In genomic region chr3:14497321-14497720, GRCh38 we compare ENCODE assay signal across 25 cellular contexts. TPM values are rescaled to one million over a fixed set of nuclear protein-coding genes. Genes with fewer than 3 reads are reported as not detected.
DNase-seq lines count a peak whose midpoint lies in the region; ATAC-seq, FAIRE-seq and TF ChIP-seq lines count a peak whose summit lies in the region.
"Had no signal": no experiment of that assay in that cellular context is flagged by ENCODE, and none has a peak within 500 bp of the region (broad histone marks: within the 10 kb centered on the region; RNA-seq: fewer than 3 reads in every experiment).

No MANE protein-coding gene starts in this region.

- peak overlapping the region; percentile 43 for H3K27ac Mint-ChIP-seq in nephron progenitor cell
- H3K27ac Mint-ChIP-seq: activated CD4-positive, alpha-beta T cell treated with anti-CD3 and anti-CD28 coated beads, Interleukin-2, amount 10 ng/mL, durations not matched to agents 7 days and 5 days; activated naive CD8-positive, alpha-beta T cell treated with anti-CD3 and anti-CD28 coated beads, Interleukin-2, amount 50 U/mL, for 24 hours had no signal

- no peak overlapping the region for H3K23ac ChIP-seq in IMR-90 (ENCODE audit: low read depth, low read length)

- no peak overlapping the region for H2BK120ac ChIP-seq in IMR-90 (ENCODE audit: low read depth, low read length)

- H2BK15ac ChIP-seq in IMR-90 (ENCODE audit: low read depth, low read length) = no peak overlapping the region

- H4K20me1 ChIP-seq in IMR-90 (ENCODE audit: insufficient read depth, low read length) = no peaks in the 10 kb centered on the region
- no peaks in the 10 kb centered on the region; the same call in 1 of the 2 replicates for H4K20me1 ChIP-seq in K562 (replicated peaks; ENCODE audit: control insufficient read depth, insufficient read depth, low read length)

- no peak overlapping the region for H2AK5ac ChIP-seq in IMR-90 (ENCODE audit: low read depth, low read length)

- in situ Hi-C loops in IMR-90 (cut with MboI; ENCODE audit: low sequenced_read_pairs) = no loop called here
- in situ Hi-C loops in K562 (cut with MboI) = no loop called here

- no peaks in the 10 kb centered on the region for H3K79me1 ChIP-seq in IMR-90 (ENCODE audit: low read depth in 1 of 2, low read length in 2 of 2)

- H3K4me2 ChIP-seq in IMR-90 (ENCODE audit: low read depth, low read length) (no peak overlapping the region), K562 (ENCODE audit: insufficient read depth, low read length) (peak overlapping the region; percentile 39)

- WGBS in IMR-90 (ENCODE audit: extremely low coverage in 2 of 2, insufficient read length in 1 of 2), 2 experiments = 47% methylated on average over 8 of the region's 10 CpGs; no CpG with 5 or more reads in 1 of the 2 experiments
- 11% methylated on average over 10 of the region's 10 CpGs for WGBS in K562 (ENCODE audit: insufficient coverage, low coverage, missing lambda C conversion rate)

- H3K4me3 Mint-ChIP-seq in nephron progenitor cell = no peak overlapping the region
- H3K4me3 Mint-ChIP-seq: activated CD4-positive, alpha-beta T cell treated with anti-CD3 and anti-CD28 coated beads, Interleukin-2, amount 10 ng/mL, durations not matched to agents 7 days and 5 days; activated naive CD8-positive, alpha-beta T cell treated with anti-CD3 and anti-CD28 coated beads, Interleukin-2, amount 50 U/mL, for 24 hours had no signal

- H3K36me3 ChIP-seq in IMR-90 (ENCODE audit: control insufficient read depth, insufficient read depth, low read length) (no peaks in the 10 kb centered on the region), K562 (ENCODE audit: control insufficient read depth, insufficient read depth, low read length) (no peaks in the 10 kb centered on the region)
- H3K36me3 ChIP-seq: lower lobe of right lung had no signal

- H3K27me3 ChIP-seq in IMR-90 (ENCODE audit: control insufficient read depth, insufficient read depth, low read length) (peaks cover 8% of the 10 kb centered on the region), K562 (ENCODE audit: control insufficient read depth in 2 of 2, insufficient read depth in 2 of 2, low read length in 2 of 2) (peaks cover 0 to 14% of the 10 kb centered on the region in 2 experiments; a peak in 2 of 5 replicates)
- H3K27me3 ChIP-seq: body of pancreas had no signal

- no peak overlapping the region for H2BK5ac ChIP-seq in IMR-90 (ENCODE audit: low read depth, low read length, poor library complexity, severe bottlenecking)

- dilution Hi-C loops in IMR-90 (cut with HindIII; ENCODE audit: low sequenced_read_pairs, unreplicated experiment) = no loop called here

- no peaks in the 10 kb centered on the region for H3K9me1 ChIP-seq in IMR-90 (ENCODE audit: insufficient read depth, low read length)
- H3K9me1 ChIP-seq in K562 (ENCODE audit: control insufficient read depth, insufficient read depth, low read length) = no peaks in the 10 kb centered on the region

- H3K36me3 Mint-ChIP-seq in nephron progenitor cell (ENCODE audit: low read depth) = peaks cover 10% of the 10 kb centered on the region

- H2AK9ac ChIP-seq in IMR-90 (replicated peaks; ENCODE audit: low read depth, low read length, poor library complexity) = peak overlapping the region; percentile 78

- TF ChIP-seq POLR2A in IMR-90 (IDR thresholded peaks at IDR 0.05; ENCODE audit: low read depth, low read length) (no peak), K562 (conservative IDR thresholded peaks at IDR 0.05) (no peak)

- H3K9me3 Mint-ChIP-seq in nephron progenitor cell = peaks cover 35% of the 10 kb centered on the region

- no peak for DNase-seq in IMR-90
- DNase-seq in K562 (ENCODE audit: extremely low read depth in 1 of 4, low spot score in 3 of 4) = peak in 2 of 4 experiments; percentile 42 to 56
- no peak for DNase-seq in nephron progenitor cell
- no peak for DNase-seq in NOMO-1 treated with DMSO at 0.1 percent for 48 hours (lab: John Stamatoyannopoulos, UW; ENCODE audit: unreplicated experiment)
- no peak for DNase-seq in activated gamma-delta T cell (lab: John Stamatoyannopoulos, UW)
- DNase-seq: activated CD4-positive, alpha-beta T cell treated with anti-CD3 and anti-CD28 coated beads, Interleukin-2, amount 10 ng/mL, durations not matched to agents 7 days and 5 days; activated CD8-positive, alpha-beta memory T cell treated with anti-CD3 and anti-CD28 coated beads, Interleukin-2, amount 50 U/mL, for 4 hours; activated effector memory CD4-positive, alpha-beta T cell treated with Interleukin-2 at 50 U/mL for 16 hours; activated naive CD8-positive, alpha-beta T cell treated with anti-CD3 and anti-CD28 coated beads, Interleukin-2, amount 50 U/mL, for 24 hours; body of pancreas; heart right ventricle; lower lobe of right lung; NCI-H1436 treated with DMSO at 0.1 percent for 48 hours; NCI-H2171; NCI-H526 treated with DMSO at 0.1 percent for 48 hours; occipital lobe; T-helper 1 cell had no signal

- peak; percentile 4 for TF ChIP-seq CTCF in GM12873 (IDR thresholded peaks at IDR 0.05; ENCODE audit: insufficient read depth, low read depth, low read length, missing control alignments)
- no peak for TF ChIP-seq CTCF in IMR-90 (conservative IDR thresholded peaks at IDR 0.05; ENCODE audit: low read depth, low read length)
- peak; percentile 35 to 53 (median 48); a peak in 5 of 6 replicates for TF ChIP-seq CTCF in K562 (IDR thresholded peaks at IDR 0.05 in 2 of 3, conservative IDR thresholded peaks at IDR 0.05 in 1 of 3; ENCODE audit: insufficient read depth in 2 of 3, low read depth in 1 of 3, low read length in 3 of 3)
- no peak for TF ChIP-seq CTCF in nephron progenitor cell (IDR thresholded peaks at IDR 0.05)

- H3K4me1 Mint-ChIP-seq in nephron progenitor cell = peaks cover 5% of the 10 kb centered on the region
- H3K4me1 Mint-ChIP-seq: activated CD4-positive, alpha-beta T cell treated with anti-CD3 and anti-CD28 coated beads, Interleukin-2, amount 10 ng/mL, durations not matched to agents 7 days and 5 days; activated naive CD8-positive, alpha-beta T cell treated with anti-CD3 and anti-CD28 coated beads, Interleukin-2, amount 50 U/mL, for 24 hours had no signal

- H3K27ac ChIP-seq in IMR-90 (ENCODE audit: insufficient read depth, low read length) (no peak overlapping the region), K562 (ENCODE audit: extremely low read depth, low read depth, low read length) (no peak overlapping the region)
- H3K27ac ChIP-seq: body of pancreas, heart right ventricle, lower lobe of right lung had no signal

- intact Hi-C loops in IMR-90 (cut with micrococcal nuclease) (no loop called here), K562 (cut with micrococcal nuclease) (loop anchor here (2.0 to 10.0 kb wide), 2 partner anchors 295 to 603 kb away; no protein-coding TSS in a partner anchor)

- no peak overlapping the region for H2BK20ac ChIP-seq in IMR-90 (ENCODE audit: low read depth, low read length)

- no peaks in the 10 kb centered on the region for H3K79me2 ChIP-seq in K562 (ENCODE audit: control insufficient read depth, insufficient read depth, low read length)

- no peak overlapping the region for H3K18ac ChIP-seq in IMR-90 (ENCODE audit: low read depth, low read length)

- no peak overlapping the region for H3K56ac ChIP-seq in IMR-90 (ENCODE audit: extremely low read depth, insufficient read depth, low read length)

- no peak overlapping the region for H4K8ac ChIP-seq in IMR-90 (ENCODE audit: low read depth in 2 of 2, low read length in 2 of 2)

- no peak overlapping the region for H4K5ac ChIP-seq in IMR-90 (ENCODE audit: low read depth, low read length)

- no peak overlapping the region for H3K4ac ChIP-seq in IMR-90 (ENCODE audit: low read depth, low read length)

- FAIRE-seq in K562 (lab: Jason Lieb, UNC) = no peak
- FAIRE-seq: colon, endometrium, G401.6, H54, HTR-8/SVneo, islet of Langerhans had no signal

- no peak for ATAC-seq in IMR-90 (ENCODE audit: low read depth)
- peak; percentile 80 for ATAC-seq in K562
- ATAC-seq in GM19455 (IDR thresholded peaks at IDR 0.05; ENCODE audit: unreplicated experiment) = no peak
- ATAC-seq: activated naive CD8-positive, alpha-beta T cell treated with anti-CD3 and anti-CD28 coated beads, Interleukin-2, amount 50 U/mL, for 24 hours; body of pancreas; heart right ventricle; lower lobe of right lung had no signal

- H3K9ac ChIP-seq in IMR-90 (ENCODE audit: low read depth, low read length) (no peak overlapping the region), K562 (ENCODE audit: insufficient read depth in 1 of 2, low read depth in 2 of 2, low read length in 2 of 2) (peak overlapping the region in 1 of 2 experiments; percentile 53; a peak in 2 of 4 replicates)

- TF ChIP-seq EP300 in K562 (IDR thresholded peaks at IDR 0.05; ENCODE audit: low read length) = no peak

- H3K27me3 Mint-ChIP-seq in nephron progenitor cell (ENCODE audit: low read depth, poor library complexity) = peaks cover 20% of the 10 kb centered on the region
- H3K27me3 Mint-ChIP-seq: activated naive CD8-positive, alpha-beta T cell treated with anti-CD3 and anti-CD28 coated beads, Interleukin-2, amount 50 U/mL, for 24 hours had no signal

- POLR2A ChIA-PET in IMR-90 (lab: Charles Lee; ENCODE audit: unreplicated experiment) = no interaction called here
- POLR2A ChIA-PET in K562 (lab: Yijun Ruan, JAX) = no interaction called here

- CTCF ChIA-PET in IMR-90 (lab: Yijun Ruan, JAX) = no interaction called here
- CTCF ChIA-PET in K562 (lab: Yijun Ruan, JAX; ENCODE audit: low intra/inter-chr PET ratio) = no interaction called here

- no peak overlapping the region for H4K91ac ChIP-seq in IMR-90 (ENCODE audit: insufficient read depth, low read depth, low read length)

- H3K14ac ChIP-seq in IMR-90 (replicated peaks; ENCODE audit: low read depth, low read length) = no peak overlapping the region

- H3K9me3 ChIP-seq in IMR-90 (ENCODE audit: control insufficient read depth, insufficient read depth, low read length) (peaks cover 3% of the 10 kb centered on the region; the same call in 1 of the 2 replicates), K562 (replicated peaks; ENCODE audit: control insufficient read depth, insufficient read depth, low read depth, low read length) (no peaks in the 10 kb centered on the region)
- H3K9me3 ChIP-seq: body of pancreas had no signal

- no TSS peak for BruUV-seq in IMR-90 (replicated peaks; lab: Mats Ljungman, UMichigan)
- BruUV-seq in K562 (replicated peaks; lab: Mats Ljungman, UMichigan) = no TSS peak

- no peak for TF ChIP-seq RAD21 in IMR-90 (IDR thresholded peaks at IDR 0.05; ENCODE audit: low read length)
- peak; percentile 20 to 61; a peak in 2 of 4 replicates for TF ChIP-seq RAD21 in K562 (CRISPR knock-in tag; conservative IDR thresholded peaks at IDR 0.05 in 1 of 2, IDR thresholded peaks at IDR 0.05 in 1 of 2)

- no peaks in the 10 kb centered on the region for H3K4me1 ChIP-seq in IMR-90 (ENCODE audit: control insufficient read depth, insufficient read depth, low read length)
- H3K4me1 ChIP-seq in K562 (replicated peaks in 1 of 2; ENCODE audit: control insufficient read depth in 2 of 2, insufficient read depth in 2 of 2, low read length in 2 of 2) = peaks cover 0 to 12% of the 10 kb centered on the region in 2 experiments; a peak in 2 of 5 replicates
- H3K4me1 ChIP-seq: body of pancreas, heart right ventricle, lower lobe of right lung had no signal

- H2AFZ ChIP-seq in IMR-90 (replicated peaks; ENCODE audit: low read length, poor library complexity) (peak overlapping the region; percentile 43), K562 (ENCODE audit: low read depth, low read length) (peak overlapping the region; percentile 34; the same call in 1 of the 2 replicates)

- H3K4me3 ChIP-seq in IMR-90 (ENCODE audit: insufficient read depth, low read depth, low read length) (no peak overlapping the region), K562 (no peak overlapping the region)
- H3K4me3 ChIP-seq: body of pancreas, heart right ventricle, lower lobe of right lung had no signal

RNA-seq across cellular contexts. Expression of gene GRIP2, which starts 42.8 kb away (rescaled TPM):
- total RNA-seq in IMR-90 (2012; rRNA removed) (under 0.01 TPM in 1 of 2 replicates, not detected in the other), K562 (2014; rRNA removed) (not detected in 2 replicates), K562 (2014; rRNA removed; fragmentation: Illumina TruSeq; extraction: Trizol) (not detected in 2 replicates), K562 (2015; rRNA removed; fragmentation: Illumina TruSeq; extraction: Trizol) (not detected in 2 replicates), K562 (2021) (not detected in 2 replicates)
- polyA plus RNA-seq in IMR-90 (2012; rRNA removed) (0.05 and 0.17 TPM in 2 replicates), K562 (2011; rRNA removed) (not detected in 2 replicates), K562 (2014; fragmentation: Illumina TruSeq; extraction: Trizol) (not detected in 2 replicates), K562 (2014; fragmentation: Nextera tagmentation; extraction: Ambion mirVana) (under 1 TPM; 0.01 TPM), K562 (2014; rRNA removed) (0.03 TPM in 1 of 2 replicates, not detected in the other)
- 0.02 TPM in 1 of 2 replicates, not detected in the other for polyA plus RNA-seq in IMR-90 (2012; cell fraction: cytosol; rRNA removed)
- 0.25 and 0.34 TPM in 2 replicates for polyA plus RNA-seq in IMR-90 (2012; cell fraction: nucleus; rRNA removed; ENCODE audit: low replicate concordance)
- total RNA-seq in K562 (2011; cell fraction: chromatin; rRNA removed; ENCODE audit: low replicate concordance) = not detected in 2 replicates
- total RNA-seq in K562 (2011; cell fraction: nucleolus; rRNA removed) = under 0.01 TPM in 1 of 2 replicates, not detected in the other
- 0.07 TPM in 1 of 2 replicates, not detected in the other for total RNA-seq in K562 (2011; cell fraction: nucleoplasm; rRNA removed)
- 0.04 TPM in 1 of 2 replicates, not detected in the other for polyA plus RNA-seq in K562 (2011; cell fraction: cytosol; rRNA removed)
- polyA plus RNA-seq in K562 (2011; cell fraction: nucleus; rRNA removed) = 0.03 and 0.06 TPM in 2 replicates
- polyA plus RNA-seq in K562 (2012) = 0.04 and 0.06 TPM in 2 replicates
- polyA minus RNA-seq in K562 (2011; rRNA and poly(A)+ RNA removed) = not detected in 2 replicates
- polyA minus RNA-seq in K562 (2011; cell fraction: cytosol; rRNA and poly(A)+ RNA removed) = not detected in 2 replicates
- not detected in 2 replicates for polyA minus RNA-seq in K562 (2011; cell fraction: nucleus; rRNA and poly(A)+ RNA removed)

Comparison
In these comparisons a context has a peak if more than half of its experiments do, and no peak if none do; other contexts are left out.
1. CTCF ChIP-seq: peak in GM12873 (single experiment) and K562 (3 of 3); none in IMR-90 (single experiment) and nephron progenitor cell (single experiment).